ENCODE assay signal across 8 cellular contexts in genomic region chr12:3803865-3804472, GRCh38. TPM values are rescaled to one million over a fixed set of nuclear protein-coding genes. Genes with fewer than 3 reads are reported as not detected.
DNase-seq lines count a peak whose midpoint lies in the region; ATAC-seq, FAIRE-seq and TF ChIP-seq lines count a peak whose summit lies in the region.

No MANE protein-coding gene starts in this region.

- 28% methylated on average over 14 of the region's 14 CpGs for WGBS in SK-N-SH (ENCODE audit: low lambda C conversion rate)

- peak overlapping the region; percentile 5 for H3K27ac Mint-ChIP-seq in activated naive CD4-positive, alpha-beta T cell treated with anti-CD3 and anti-CD28 coated beads, Interleukin-2, amount 10 ng/mL, durations not matched to agents 7 days and 5 days
- no peak overlapping the region for H3K27ac Mint-ChIP-seq in progenitor cell of endocrine pancreas

- DNase-seq in NCI-H1092 (lab: John Stamatoyannopoulos, UW) (peak; percentile 54), SK-N-SH (peak; percentile 52), cardiac muscle cell (ENCODE audit: low read depth in 1 of 2, low spot score in 1 of 2) (peak; percentile 77 to 78), progenitor cell of endocrine pancreas (ENCODE audit: low spot score, unreplicated experiment) (peak; percentile 60), urothelium cell line (ENCODE audit: low spot score) (peak; percentile 85)
- DNase-seq in activated naive CD4-positive, alpha-beta T cell treated with anti-CD3 and anti-CD28 coated beads, Interleukin-2, amount 10 ng/mL, durations not matched to agents 7 days and 5 days: peak; percentile 82

- no peaks in the 10 kb centered on the region for H3K27me3 ChIP-seq in SK-N-SH (ENCODE audit: insufficient read depth)
- H3K27me3 ChIP-seq in cardiac muscle cell: no peaks in the 10 kb centered on the region

- TF ChIP-seq CTCF in GM12872 (IDR thresholded peaks at IDR 0.05; ENCODE audit: insufficient read depth, low read depth, low read length) (peak; percentile 93), SK-N-SH (IDR thresholded peaks at IDR 0.05) (peak; percentile 96), cardiac muscle cell (IDR thresholded peaks at IDR 0.05; ENCODE audit: low read depth, low read length) (peak; percentile 92), progenitor cell of endocrine pancreas (IDR thresholded peaks at IDR 0.05; ENCODE audit: unreplicated experiment) (peak; percentile 99)

- peaks cover 4% of the 10 kb centered on the region for H3K4me1 Mint-ChIP-seq in activated naive CD4-positive, alpha-beta T cell treated with anti-CD3 and anti-CD28 coated beads, Interleukin-2, amount 10 ng/mL, durations not matched to agents 7 days and 5 days
- H3K4me1 Mint-ChIP-seq in progenitor cell of endocrine pancreas (ENCODE audit: low read depth): no peaks in the 10 kb centered on the region

- no peak for TF ChIP-seq EP300 in SK-N-SH (IDR thresholded peaks at IDR 0.05; ENCODE audit: borderline replicate concordance in 1 of 2, low read depth in 1 of 2, low read length in 1 of 2)

- peaks cover 0 to 8% of the 10 kb centered on the region in 2 experiments; a peak in 1 of 4 replicates for H3K4me1 ChIP-seq in SK-N-SH (ENCODE audit: control insufficient read depth in 1 of 2, insufficient read depth in 2 of 2, low read depth in 1 of 2, low read length in 1 of 2)
- H3K4me1 ChIP-seq in cardiac muscle cell (ENCODE audit: low read depth): peaks cover 1% of the 10 kb centered on the region

- H3K36me3 Mint-ChIP-seq in activated naive CD4-positive, alpha-beta T cell treated with anti-CD3 and anti-CD28 coated beads, Interleukin-2, amount 10 ng/mL, durations not matched to agents 7 days and 5 days: peaks cover 13% of the 10 kb centered on the region
- peaks cover 4% of the 10 kb centered on the region for H3K36me3 Mint-ChIP-seq in progenitor cell of endocrine pancreas (ENCODE audit: insufficient read depth)

- no peak overlapping the region for H3K4me2 ChIP-seq in SK-N-SH

- H3K4me3 ChIP-seq in SK-N-SH (ENCODE audit: low read depth in 2 of 2, low read length in 1 of 2): no peak overlapping the region; a peak in 1 of 4 replicates
- no peak overlapping the region for H3K4me3 ChIP-seq in cardiac muscle cell

- H3K9me3 ChIP-seq in SK-N-SH (no peaks in the 10 kb centered on the region), cardiac muscle cell (ENCODE audit: low read depth) (no peaks in the 10 kb centered on the region)

- no peaks in the 10 kb centered on the region for H3K9me3 Mint-ChIP-seq in activated naive CD4-positive, alpha-beta T cell treated with anti-CD3 and anti-CD28 coated beads, Interleukin-2, amount 10 ng/mL, durations not matched to agents 7 days and 5 days
- no peaks in the 10 kb centered on the region for H3K9me3 Mint-ChIP-seq in progenitor cell of endocrine pancreas (ENCODE audit: low read depth)

- H4K20me1 ChIP-seq in SK-N-SH (ENCODE audit: insufficient read depth): no peaks in the 10 kb centered on the region

- POLR2A ChIA-PET in SK-N-SH (lab: Yijun Ruan, JAX): interaction anchor here (0.8 kb wide), 1 partner anchor 493 kb away, joined by 3 read pairs; no protein-coding TSS in a partner anchor

- FAIRE-seq in urothelium cell line (lab: Jason Lieb, UNC): peak; percentile 92

- H3K9me2 ChIP-seq in SK-N-SH: no peaks in the 10 kb centered on the region

- H3F3A ChIP-seq in SK-N-SH (replicated peaks; ENCODE audit: insufficient read depth): no peaks in the 10 kb centered on the region

- H2AFZ ChIP-seq in SK-N-SH (ENCODE audit: low read depth): no peak overlapping the region

- H3K27me3 Mint-ChIP-seq in activated naive CD4-positive, alpha-beta T cell treated with anti-CD3 and anti-CD28 coated beads, Interleukin-2, amount 10 ng/mL, durations not matched to agents 7 days and 5 days: no peaks in the 10 kb centered on the region
- H3K27me3 Mint-ChIP-seq in progenitor cell of endocrine pancreas: no peaks in the 10 kb centered on the region

- H3K36me3 ChIP-seq in SK-N-SH (replicated peaks in 1 of 2; ENCODE audit: control insufficient read depth in 1 of 2, insufficient read depth in 2 of 2, low read length in 1 of 2): no peaks in the 10 kb centered on the region
- no peaks in the 10 kb centered on the region for H3K36me3 ChIP-seq in cardiac muscle cell

- CTCF ChIA-PET in SK-N-SH (lab: Yijun Ruan, JAX): interaction anchor here (0.6 to 8.6 kb wide), 69 partner anchors 9 to 731 kb away, joined by 3 to 231 read pairs (median 4); no protein-coding TSS in a partner anchor
- CTCF ChIA-PET in activated naive CD4-positive, alpha-beta T cell treated with anti-CD3 and anti-CD28 coated beads, Interleukin-2, amount 10 ng/mL, durations not matched to agents 7 days and 5 days (lab: Charles Lee): interaction anchor here (0.6 to 7.9 kb wide), 22 partner anchors 9 to 1683 kb away, joined by 3 to 84 read pairs (median 3); no protein-coding TSS in a partner anchor

- no peak overlapping the region for H3K9ac ChIP-seq in SK-N-SH

- H3K27ac ChIP-seq in SK-N-SH (ENCODE audit: low read depth in 2 of 2, low read length in 1 of 2): no peak overlapping the region
- no peak overlapping the region for H3K27ac ChIP-seq in cardiac muscle cell

- no peak for ATAC-seq in GM21390 (IDR thresholded peaks at IDR 0.05; ENCODE audit: unreplicated experiment)

- peak; percentile 89 for TF ChIP-seq RAD21 in SK-N-SH (IDR thresholded peaks at IDR 0.05; ENCODE audit: low read length)

- H3K79me2 ChIP-seq in SK-N-SH (ENCODE audit: insufficient read depth): no peaks in the 10 kb centered on the region

- no peak overlapping the region for H3K4me3 Mint-ChIP-seq in activated naive CD4-positive, alpha-beta T cell treated with anti-CD3 and anti-CD28 coated beads, Interleukin-2, amount 10 ng/mL, durations not matched to agents 7 days and 5 days
- H3K4me3 Mint-ChIP-seq in progenitor cell of endocrine pancreas (ENCODE audit: low read depth): no peak overlapping the region

TF ChIP-seq in SK-N-SH, 30 proteins besides CTCF, POLR2A, EP300 and RAD21:
- TF ChIP-seq SMC3 (IDR thresholded peaks at IDR 0.05; ENCODE audit: low read depth, low read length) (peak; percentile 72), FOXM1 (IDR thresholded peaks at IDR 0.05; ENCODE audit: low read depth) (no peak)
- TF ChIP-seq, protein P1, sequence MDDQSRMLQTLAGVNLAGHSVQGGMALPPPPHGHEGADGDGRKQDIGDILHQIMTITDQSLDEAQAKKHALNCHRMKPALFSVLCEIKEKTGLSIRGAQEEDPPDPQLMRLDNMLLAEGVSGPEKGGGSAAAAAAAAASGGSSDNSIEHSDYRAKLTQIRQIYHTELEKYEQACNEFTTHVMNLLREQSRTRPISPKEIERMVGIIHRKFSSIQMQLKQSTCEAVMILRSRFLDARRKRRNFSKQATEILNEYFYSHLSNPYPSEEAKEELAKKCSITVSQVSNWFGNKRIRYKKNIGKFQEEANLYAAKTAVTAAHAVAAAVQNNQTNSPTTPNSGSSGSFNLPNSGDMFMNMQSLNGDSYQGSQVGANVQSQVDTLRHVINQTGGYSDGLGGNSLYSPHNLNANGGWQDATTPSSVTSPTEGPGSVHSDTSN (IDR thresholded peaks at IDR 0.05): no peak

RNA-seq across cellular contexts. Expression of gene CRACR2A, which starts 51.1 kb away (rescaled TPM):
- polyA plus RNA-seq in SK-N-SH (2012; rRNA removed) (0.05 and 0.12 TPM in 2 replicates), cardiac muscle cell (1.0 TPM in 1 of 2 replicates, not detected in the other)
- polyA plus RNA-seq in SK-N-SH (2012; cell fraction: cytosol; rRNA removed): 0.14 and 0.15 TPM in 2 replicates
- 0.02 and 0.11 TPM in 2 replicates for polyA plus RNA-seq in SK-N-SH (2012; cell fraction: nucleus; rRNA removed)
- total RNA-seq in cardiac muscle cell (1.3 TPM in 1 of 2 replicates, not detected in the other), progenitor cell of endocrine pancreas (3.0 and 3.3 TPM in 2 replicates)
